Comparison of ENCODE assay signal across 12 cellular contexts in the genomic region with DNA sequence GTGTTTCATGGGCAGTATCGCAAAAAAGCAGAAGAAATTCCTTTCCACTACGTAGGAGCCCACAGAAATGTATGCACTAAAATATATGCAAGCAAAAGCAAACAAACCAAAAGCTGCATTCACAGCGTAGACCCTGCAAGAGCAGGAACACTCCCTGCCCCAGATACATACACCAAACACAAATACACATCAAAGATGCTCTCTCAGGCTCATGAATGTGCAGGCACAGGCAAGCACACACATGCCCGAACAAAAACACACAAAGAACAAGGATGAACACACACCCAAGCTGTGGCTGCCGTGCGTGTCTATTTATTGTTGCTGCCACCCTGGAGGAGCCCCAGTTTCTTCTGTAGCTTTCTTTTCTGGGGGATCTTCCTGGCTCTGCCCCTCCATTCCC. TPM values are rescaled to one million over a fixed set of nuclear protein-coding genes. Genes with fewer than 3 reads are reported as not detected.
DNase-seq lines count a peak whose midpoint lies in the region; ATAC-seq and TF ChIP-seq lines count a peak whose summit lies in the region.
"Had no signal": no experiment of that assay in that cellular context is flagged by ENCODE, and none has a peak within 500 bp of the region (broad histone marks: within the 10 kb centered on the region; RNA-seq: fewer than 3 reads in every experiment).

No MANE protein-coding gene starts in this region.

- H3K9me3 Mint-ChIP-seq in endothelial cell (ENCODE audit: unreplicated experiment) = no peaks in the 10 kb centered on the region

- TF ChIP-seq EP300 in gastroesophageal sphincter (IDR thresholded peaks at IDR 0.05) = no peak

- no peak overlapping the region for H3K27ac ChIP-seq in GM23248
- H3K27ac ChIP-seq in gastroesophageal sphincter = peak overlapping the region in 3 of 4 donors; percentile 91 to 98 (median 93)
- no peak overlapping the region for H3K27ac ChIP-seq in smooth muscle cell (ENCODE audit: low read depth)

- TF ChIP-seq CTCF in gastroesophageal sphincter (IDR thresholded peaks at IDR 0.05) = no peak
- TF ChIP-seq CTCF in smooth muscle cell (IDR thresholded peaks at IDR 0.05; ENCODE audit: borderline replicate concordance, insufficient read depth, poor library complexity, severe bottlenecking) = no peak
- no peak for TF ChIP-seq CTCF in endothelial cell (IDR thresholded peaks at IDR 0.05; ENCODE audit: unreplicated experiment)

- H3K36me3 ChIP-seq in GM23248 (ENCODE audit: low read depth) = peaks cover 30% of the 10 kb centered on the region; the same call in 1 of the 2 replicates
- H3K36me3 ChIP-seq in gastroesophageal sphincter = peaks cover 0 to 33% of the 10 kb centered on the region in 2 donors
- H3K36me3 ChIP-seq in smooth muscle cell (ENCODE audit: low read depth) = no peaks in the 10 kb centered on the region

- H3K4me3 Mint-ChIP-seq in T-helper 17 cell (no peak overlapping the region), endothelial cell (ENCODE audit: unreplicated experiment) (no peak overlapping the region)
- H3K4me3 Mint-ChIP-seq: activated naive CD8-positive, alpha-beta T cell had no signal

- H2AFZ ChIP-seq in GM23248 (no peak overlapping the region), smooth muscle cell (ENCODE audit: low read depth) (no peak overlapping the region)

- H3K4me3 ChIP-seq in GM23248 (peak overlapping the region; percentile 81), gastroesophageal sphincter (peak overlapping the region; percentile 54 to 63), smooth muscle cell (no peak overlapping the region)

- no peak for DNase-seq in GM23248
- DNase-seq in T-helper 17 cell = no peak
- no peak for DNase-seq in smooth muscle cell (lab: John Stamatoyannopoulos, UW; ENCODE audit: unreplicated experiment)
- DNase-seq in endothelial cell (ENCODE audit: low spot score) = no peak
- no peak for DNase-seq in iPS-NIHi7 (ENCODE audit: extremely low spot score)
- no peak for DNase-seq in globus pallidus (ENCODE audit: low spot score)
- DNase-seq: activated CD4-positive, CD25-positive, alpha-beta regulatory T cell treated with anti-CD3 and anti-CD28 coated beads, Interleukin-2, amount 50 U/mL, for 72 hours; occipital lobe had no signal

- H3K36me3 Mint-ChIP-seq in T-helper 17 cell (ENCODE audit: low read depth) (peaks cover 2% of the 10 kb centered on the region), endothelial cell (ENCODE audit: low read depth, unreplicated experiment) (no peaks in the 10 kb centered on the region)
- H3K36me3 Mint-ChIP-seq: activated naive CD8-positive, alpha-beta T cell had no signal

- TF ChIP-seq POLR2A in gastroesophageal sphincter (IDR thresholded peaks at IDR 0.05) = no peak

- H4K20me1 ChIP-seq in GM23248 (ENCODE audit: insufficient read depth) (no peaks in the 10 kb centered on the region; the same call in 1 of the 2 replicates), smooth muscle cell (ENCODE audit: low read depth) (no peaks in the 10 kb centered on the region)

- WGBS in GM23248 (ENCODE audit: low coverage in 1 of 2, low lambda C conversion rate in 2 of 2, missing lambda C conversion rate in 2 of 2), 2 experiments = 98 to 99% methylated on average over 6 of the region's 6 CpGs
- WGBS in gastroesophageal sphincter (ENCODE audit: low coverage in 1 of 2), 2 donors = 70 to 71% methylated on average over 2 to 5 of the region's 6 CpGs
- WGBS in smooth muscle cell (ENCODE audit: low lambda C conversion rate) = 72% methylated on average over 6 of the region's 6 CpGs

- in situ Hi-C loops in GM23248 (cut with MboI) = loop anchor here (25.0 kb wide), 1 partner anchor 400 kb away; the partner anchor contains the start of genes CD19 and RABEP2

- H3K9ac ChIP-seq in GM23248 (peak overlapping the region; percentile 0; the same call in 1 of the 2 replicates), smooth muscle cell (ENCODE audit: low read depth) (no peak overlapping the region)

- H3K9me2 ChIP-seq in GM23248 (ENCODE audit: insufficient read depth) = no peaks in the 10 kb centered on the region

- no peaks in the 10 kb centered on the region for H3K27me3 Mint-ChIP-seq in T-helper 17 cell
- peaks cover under 1% of the 10 kb centered on the region for H3K27me3 Mint-ChIP-seq in endothelial cell (ENCODE audit: unreplicated experiment)
- H3K27me3 Mint-ChIP-seq: activated naive CD8-positive, alpha-beta T cell had no signal

- no peak for ATAC-seq in T-helper 17 cell
- no peak for ATAC-seq in gastroesophageal sphincter
- no peak for ATAC-seq in HG02870 (IDR thresholded peaks at IDR 0.05; ENCODE audit: unreplicated experiment)

- H3K27me3 ChIP-seq in GM23248 (replicated peaks; ENCODE audit: insufficient read depth) (no peaks in the 10 kb centered on the region), gastroesophageal sphincter (no peaks in the 10 kb centered on the region), smooth muscle cell (ENCODE audit: low read depth) (no peaks in the 10 kb centered on the region)

- H3F3A ChIP-seq in GM23248 (ENCODE audit: insufficient read depth) (peaks cover 15% of the 10 kb centered on the region; the same call in 1 of the 2 replicates), smooth muscle cell (ENCODE audit: low read depth) (no peaks in the 10 kb centered on the region)

- peaks cover 29% of the 10 kb centered on the region for H3K79me2 ChIP-seq in GM23248 (ENCODE audit: insufficient read depth)
- H3K79me2 ChIP-seq in smooth muscle cell (ENCODE audit: low read depth) = no peaks in the 10 kb centered on the region

- H3K4me2 ChIP-seq in GM23248 (ENCODE audit: unreplicated experiment) = peak overlapping the region; percentile 94
- peak overlapping the region; percentile 28 for H3K4me2 ChIP-seq in smooth muscle cell

- peaks cover 49% of the 10 kb centered on the region for H3K4me1 Mint-ChIP-seq in T-helper 17 cell
- H3K4me1 Mint-ChIP-seq in endothelial cell (ENCODE audit: unreplicated experiment) = no peaks in the 10 kb centered on the region

- peak overlapping the region; percentile 94 for H3K27ac Mint-ChIP-seq in T-helper 17 cell
- no peak overlapping the region for H3K27ac Mint-ChIP-seq in endothelial cell (ENCODE audit: unreplicated experiment)
- H3K27ac Mint-ChIP-seq: activated naive CD8-positive, alpha-beta T cell had no signal

- H3K9me3 ChIP-seq in GM23248 (ENCODE audit: low read depth) = no peaks in the 10 kb centered on the region
- no peaks in the 10 kb centered on the region for H3K9me3 ChIP-seq in T-helper 17 cell (ENCODE audit: control insufficient read depth, low read length, poor library complexity, severe bottlenecking)
- H3K9me3 ChIP-seq in gastroesophageal sphincter = no peaks in the 10 kb centered on the region
- H3K9me3 ChIP-seq in smooth muscle cell (replicated peaks; ENCODE audit: low read depth) = no peaks in the 10 kb centered on the region

- H3K4me1 ChIP-seq in GM23248 (ENCODE audit: insufficient read depth) = peaks cover 40% of the 10 kb centered on the region
- H3K4me1 ChIP-seq in gastroesophageal sphincter = peaks cover 1 to 76% (median 8%) of the 10 kb centered on the region in 3 donors
- peaks cover 5% of the 10 kb centered on the region for H3K4me1 ChIP-seq in smooth muscle cell (ENCODE audit: low read depth)

RNA-seq across cellular contexts. Expression of gene NUPR1, which starts 1.7 kb away (rescaled TPM):
- total RNA-seq in GM23248 (2014; rRNA removed; shearing (Covaris generic)) = 22.3 and 54.8 TPM in 2 replicates
- polyA plus RNA-seq in GM23248 (2016; fragmentation: Nextera tagmentation; extraction: Ambion mirVana) (321 and 334 TPM in 2 replicates), smooth muscle cell (9.9 and 22.2 TPM in 2 replicates)
- total RNA-seq in T-helper 17 cell (under 1 TPM; 0.07 to 0.13 TPM), gastroesophageal sphincter (10 to 100 TPM; 32.8 to 52.8 (median 41.1) TPM), smooth muscle cell (0.40 and 0.67 TPM in 2 replicates), endothelial cell (ENCODE audit: unreplicated experiment) (not detected)

RNA-seq across cellular contexts. Expression of gene SGF29, which starts 16.6 kb away (rescaled TPM):
- 5.7 and 6.3 TPM in 2 replicates for total RNA-seq in GM23248 (2014; rRNA removed; shearing (Covaris generic))
- polyA plus RNA-seq in GM23248 (2016; fragmentation: Nextera tagmentation; extraction: Ambion mirVana) (8.9 and 9.9 TPM in 2 replicates), smooth muscle cell (9.4 and 11.9 TPM in 2 replicates)
- total RNA-seq in T-helper 17 cell (10 to 100 TPM; 49.7 to 53.7 TPM), gastroesophageal sphincter (10 to 100 TPM; 20.3 to 45.1 (median 35.3) TPM), smooth muscle cell (4.9 and 5.7 TPM in 2 replicates), endothelial cell (ENCODE audit: unreplicated experiment) (18.6 TPM)

RNA-seq across cellular contexts. Expression of gene IL27, which starts 30.4 kb away (rescaled TPM):
- not detected in 2 replicates for total RNA-seq in GM23248 (2014; rRNA removed; shearing (Covaris generic))
- polyA plus RNA-seq in GM23248 (2016; fragmentation: Nextera tagmentation; extraction: Ambion mirVana) = not detected in 2 replicates
- total RNA-seq in T-helper 17 cell = not detected
- total RNA-seq in gastroesophageal sphincter = not detected
- total RNA-seq in smooth muscle cell = not detected in 2 replicates
- not detected in 2 replicates for polyA plus RNA-seq in smooth muscle cell
- not detected for total RNA-seq in endothelial cell (ENCODE audit: unreplicated experiment)
- total RNA-seq: glomerular endothelial cell, occipital lobe had no signal

RNA-seq across cellular contexts. Expression of gene APOBR, which starts 42.6 kb away (rescaled TPM):
- total RNA-seq in GM23248 (2014; rRNA removed; shearing (Covaris generic)) = not detected in 2 replicates
- polyA plus RNA-seq in GM23248 (2016; fragmentation: Nextera tagmentation; extraction: Ambion mirVana) (not detected in 2 replicates), smooth muscle cell (not detected in 2 replicates)
- total RNA-seq in T-helper 17 cell (10 to 100 TPM; 12.6 to 13.6 TPM), gastroesophageal sphincter (1 to 10 TPM; 1.2 to 3.1 (median 1.5) TPM), smooth muscle cell (not detected in 2 replicates), endothelial cell (ENCODE audit: unreplicated experiment) (6.8 TPM)
- total RNA-seq: glomerular endothelial cell, occipital lobe had no signal

RNA-seq across cellular contexts. Expression of gene CLN3, which starts 45.2 kb away (rescaled TPM):
- total RNA-seq in GM23248 (2014; rRNA removed; shearing (Covaris generic)) = 10.4 and 15.8 TPM in 2 replicates
- polyA plus RNA-seq in GM23248 (2016; fragmentation: Nextera tagmentation; extraction: Ambion mirVana) (21.1 and 21.3 TPM in 2 replicates), smooth muscle cell (19.6 and 30.9 TPM in 2 replicates)
- total RNA-seq in T-helper 17 cell (10 to 100 TPM; 44.6 to 57.1 TPM), gastroesophageal sphincter (10 to 100 TPM; 14.0 to 21.8 (median 18.2) TPM), smooth muscle cell (10.5 and 15.3 TPM in 2 replicates), endothelial cell (ENCODE audit: unreplicated experiment) (33.6 TPM)

Comparison
In these comparisons a context has a peak if more than half of its experiments do, and no peak if none do; other contexts are left out.
1. H3K27ac ChIP-seq: peak in gastroesophageal sphincter (3 of 4); none in GM23248 (single experiment) and smooth muscle cell (single experiment).
2. RNA of gene NUPR1, which starts 1.7 kb away (total RNA-seq): 32.8 to 52.8 TPM in gastroesophageal sphincter and 22.3 to 54.8 TPM in GM23248; 0.40 to 0.67 TPM in smooth muscle cell, 0.07 to 0.13 TPM in T-helper 17 cell and not detected in endothelial cell (single experiment); every median in the first group is over 10 times any median in the second.